ENCODE assay signal across 8 cellular contexts in genomic region chr14:99228760-99229159, GRCh38. TPM values are rescaled to one million over a fixed set of nuclear protein-coding genes. Genes with fewer than 3 reads are reported as not detected.
DNase-seq lines count a peak whose midpoint lies in the region; ATAC-seq and TF ChIP-seq lines count a peak whose summit lies in the region.
"Not testable (repeated sequence)": the region's sequence is repeated elsewhere in the genome, so short reads cannot be mapped to it uniquely, and the experiment has no call there.

No MANE protein-coding gene starts in this region.

- not testable (repeated sequence) for H3K4me3 ChIP-seq in neural progenitor cell

- H3K4me1 Mint-ChIP-seq in CD4-positive, alpha-beta T cell (ENCODE audit: low read depth), result peaks cover 96% of the 10 kb centered on the region
- H3K4me1 Mint-ChIP-seq in T-helper 17 cell (peaks cover 79% of the 10 kb centered on the region), neural progenitor cell (peaks cover 45% of the 10 kb centered on the region), type B pancreatic cell (ENCODE audit: unreplicated experiment) (peaks cover 51% of the 10 kb centered on the region)
- peaks cover 94% of the 10 kb centered on the region for H3K4me1 Mint-ChIP-seq in activated CD8-positive, alpha-beta T cell treated with anti-CD3 and anti-CD28 coated beads for 36 hours (ENCODE audit: low read depth)
- peaks cover 75% of the 10 kb centered on the region for H3K4me1 Mint-ChIP-seq in activated T-helper 17 cell treated with anti-CD3 and anti-CD28 coated beads, Interleukin-2, amount 50 U/mL, for 72 hours
- peaks cover 93% of the 10 kb centered on the region for H3K4me1 Mint-ChIP-seq in activated naive CD8-positive, alpha-beta T cell (ENCODE audit: low read depth)
- H3K4me1 Mint-ChIP-seq in effector memory CD8-positive, alpha-beta T cell (ENCODE audit: low read depth in 2 of 2), result peaks cover 88 to 90% of the 10 kb centered on the region in 2 donors

- not testable (repeated sequence) for DNase-seq in CD4-positive, alpha-beta T cell; T-helper 17 cell; activated CD8-positive, alpha-beta T cell treated with anti-CD3 and anti-CD28 coated beads for 36 hours; effector memory CD8-positive, alpha-beta T cell; neural progenitor cell (ENCODE audit: low spot score); type B pancreatic cell (ENCODE audit: extremely low spot score, unreplicated experiment)

- H3K27ac Mint-ChIP-seq in CD4-positive, alpha-beta T cell, result peak overlapping the region; percentile 95
- H3K27ac Mint-ChIP-seq in T-helper 17 cell, result peak overlapping the region; percentile 100
- H3K27ac Mint-ChIP-seq in activated CD8-positive, alpha-beta T cell treated with anti-CD3 and anti-CD28 coated beads for 36 hours, result peak overlapping the region; percentile 99
- H3K27ac Mint-ChIP-seq in activated T-helper 17 cell treated with anti-CD3 and anti-CD28 coated beads, Interleukin-2, amount 50 U/mL, for 72 hours, result peak overlapping the region; percentile 98
- peak overlapping the region; percentile 92 for H3K27ac Mint-ChIP-seq in activated naive CD8-positive, alpha-beta T cell
- H3K27ac Mint-ChIP-seq in effector memory CD8-positive, alpha-beta T cell, result peak overlapping the region; percentile 99
- H3K27ac Mint-ChIP-seq in neural progenitor cell, type B pancreatic cell: not testable (repeated sequence)

- H3K9me3 Mint-ChIP-seq in CD4-positive, alpha-beta T cell; activated CD8-positive, alpha-beta T cell treated with anti-CD3 and anti-CD28 coated beads for 36 hours; activated T-helper 17 cell treated with anti-CD3 and anti-CD28 coated beads, Interleukin-2, amount 50 U/mL, for 72 hours; activated naive CD8-positive, alpha-beta T cell (ENCODE audit: low read depth); effector memory CD8-positive, alpha-beta T cell; neural progenitor cell; type B pancreatic cell: not testable (repeated sequence)

- not testable (repeated sequence) for H3K36me3 ChIP-seq in neural progenitor cell

- not testable (repeated sequence) for H3K27me3 Mint-ChIP-seq in CD4-positive, alpha-beta T cell; T-helper 17 cell; activated CD8-positive, alpha-beta T cell treated with anti-CD3 and anti-CD28 coated beads for 36 hours; activated T-helper 17 cell treated with anti-CD3 and anti-CD28 coated beads, Interleukin-2, amount 50 U/mL, for 72 hours; activated naive CD8-positive, alpha-beta T cell; effector memory CD8-positive, alpha-beta T cell; type B pancreatic cell
- H3K27me3 Mint-ChIP-seq in neural progenitor cell (ENCODE audit: insufficient read depth, low read depth), result peaks cover 11% of the 10 kb centered on the region

- not testable (repeated sequence) for H2AFZ ChIP-seq in neural progenitor cell (replicated peaks)

- not testable (repeated sequence) for H3F3A ChIP-seq in neural progenitor cell (ENCODE audit: low read depth)

- H3K27me3 ChIP-seq in CD4-positive, alpha-beta T cell (ENCODE audit: control insufficient read depth, insufficient read depth, low read length); neural progenitor cell: not testable (repeated sequence)

- H3K9ac ChIP-seq in neural progenitor cell, result not testable (repeated sequence)

- not testable (repeated sequence) for H3K4me2 ChIP-seq in neural progenitor cell

- H3K36me3 Mint-ChIP-seq in CD4-positive, alpha-beta T cell (ENCODE audit: low read depth), result peaks cover 91% of the 10 kb centered on the region
- H3K36me3 Mint-ChIP-seq in T-helper 17 cell (ENCODE audit: low read depth) (peaks cover 11% of the 10 kb centered on the region), type B pancreatic cell (peaks cover 14% of the 10 kb centered on the region)
- peaks cover 66% of the 10 kb centered on the region for H3K36me3 Mint-ChIP-seq in activated CD8-positive, alpha-beta T cell treated with anti-CD3 and anti-CD28 coated beads for 36 hours (ENCODE audit: low read depth)
- H3K36me3 Mint-ChIP-seq in activated T-helper 17 cell treated with anti-CD3 and anti-CD28 coated beads, Interleukin-2, amount 50 U/mL, for 72 hours (ENCODE audit: low read depth), result peaks cover 93% of the 10 kb centered on the region
- not testable (repeated sequence) for H3K36me3 Mint-ChIP-seq in activated naive CD8-positive, alpha-beta T cell; neural progenitor cell
- H3K36me3 Mint-ChIP-seq in effector memory CD8-positive, alpha-beta T cell (ENCODE audit: insufficient read depth), result peaks cover 97% of the 10 kb centered on the region

- peaks cover 14% of the 10 kb centered on the region for H3K4me1 ChIP-seq in neural progenitor cell

- intact Hi-C loops in CD4-positive, alpha-beta T cell (cut with DNase I, micrococcal nuclease); activated CD8-positive, alpha-beta T cell treated with anti-CD3 and anti-CD28 coated beads for 36 hours (cut with micrococcal nuclease): not testable (repeated sequence)

- not testable (repeated sequence) for ATAC-seq in CD4-positive, alpha-beta T cell (ENCODE audit: poor library complexity); T-helper 17 cell; activated CD8-positive, alpha-beta T cell treated with anti-CD3 and anti-CD28 coated beads for 36 hours; activated T-helper 17 cell treated with anti-CD3 and anti-CD28 coated beads, Interleukin-2, amount 50 U/mL, for 72 hours (replicated peaks); effector memory CD8-positive, alpha-beta T cell (replicated peaks)

- H4K20me1 ChIP-seq in neural progenitor cell (ENCODE audit: low read depth), result not testable (repeated sequence)

- H3K9me3 ChIP-seq in CD4-positive, alpha-beta T cell (ENCODE audit: control insufficient read depth, low read length); T-helper 17 cell (ENCODE audit: control insufficient read depth, low read length, poor library complexity, severe bottlenecking); neural progenitor cell (ENCODE audit: low read depth): not testable (repeated sequence)

- H3K27ac ChIP-seq in CD4-positive, alpha-beta T cell (ENCODE audit: low read depth, low read length), result peak overlapping the region; percentile 97
- H3K27ac ChIP-seq in neural progenitor cell, result not testable (repeated sequence)

- TF ChIP-seq CTCF in CD4-positive, alpha-beta T cell (IDR thresholded peaks at IDR 0.05); activated CD8-positive, alpha-beta T cell treated with anti-CD3 and anti-CD28 coated beads for 36 hours (IDR thresholded peaks at IDR 0.05); neural progenitor cell (IDR thresholded peaks at IDR 0.05); type B pancreatic cell (conservative IDR thresholded peaks at IDR 0.05): not testable (repeated sequence)

- H3K4me3 Mint-ChIP-seq in CD4-positive, alpha-beta T cell, result peak overlapping the region; percentile 90
- H3K4me3 Mint-ChIP-seq in T-helper 17 cell, result peak overlapping the region; percentile 96
- peak overlapping the region; percentile 3 for H3K4me3 Mint-ChIP-seq in activated CD8-positive, alpha-beta T cell treated with anti-CD3 and anti-CD28 coated beads for 36 hours
- peak overlapping the region; percentile 96 for H3K4me3 Mint-ChIP-seq in activated T-helper 17 cell treated with anti-CD3 and anti-CD28 coated beads, Interleukin-2, amount 50 U/mL, for 72 hours
- H3K4me3 Mint-ChIP-seq in activated naive CD8-positive, alpha-beta T cell, result peak overlapping the region; percentile 80
- H3K4me3 Mint-ChIP-seq in effector memory CD8-positive, alpha-beta T cell, result peak overlapping the region; percentile 81 to 99
- H3K4me3 Mint-ChIP-seq in neural progenitor cell, result peak overlapping the region; percentile 14
- peak overlapping the region; percentile 9 for H3K4me3 Mint-ChIP-seq in type B pancreatic cell

- H3K79me2 ChIP-seq in neural progenitor cell (ENCODE audit: low read depth), result not testable (repeated sequence)

- POLR2A ChIA-PET in CD4-positive, alpha-beta T cell (lab: Charles Lee), result interaction anchor here (0.8 to 83.0 kb wide), 3 partner anchors 11 to 1060 kb away, joined by 3 to 4389 read pairs (median 4389); partner anchors contain the start of gene BCL11B
- POLR2A ChIA-PET in activated CD8-positive, alpha-beta T cell treated with anti-CD3 and anti-CD28 coated beads for 36 hours (lab: Charles Lee), result interaction anchor here (1.2 to 23.8 kb wide), 6 partner anchors 12 to 1251 kb away, joined by 3 to 496 read pairs (median 58); partner anchors contain the start of gene BCL11B

- CTCF ChIA-PET in CD4-positive, alpha-beta T cell (lab: Charles Lee), result interaction anchor here (1.0 to 14.7 kb wide), 4 partner anchors 13 to 41 kb away, joined by 4 to 179 read pairs (median 14); no protein-coding TSS in a partner anchor
- CTCF ChIA-PET in activated CD8-positive, alpha-beta T cell treated with anti-CD3 and anti-CD28 coated beads for 36 hours (lab: Charles Lee), result interaction anchor here (0.9 to 17.6 kb wide), 9 partner anchors 10 to 91 kb away, joined by 3 to 189 read pairs (median 11); no protein-coding TSS in a partner anchor

RNA-seq across cellular contexts. Expression of gene BCL11B, which starts 43.2 kb away (rescaled TPM):
- total RNA-seq in CD4-positive, alpha-beta T cell, result 100 to 1,000 TPM; 244 to 254 TPM
- 100 to 1,000 TPM; 167 to 174 TPM for total RNA-seq in T-helper 17 cell
- total RNA-seq in activated CD8-positive, alpha-beta T cell treated with anti-CD3 and anti-CD28 coated beads for 36 hours, result 10 to 100 TPM; 48.5 to 53.0 TPM
- total RNA-seq in activated T-helper 17 cell treated with anti-CD3 and anti-CD28 coated beads, Interleukin-2, amount 50 U/mL, for 72 hours, result 10 to 100 TPM; 51.4 to 52.9 TPM
- total RNA-seq in neural progenitor cell (ENCODE audit: low replicate concordance), result 1.3 and 1.5 TPM in 2 replicates
- total RNA-seq in type B pancreatic cell (ENCODE audit: low replicate concordance), result 11.4 and 32.0 TPM in 2 replicates

Comparison
In these comparisons a context has a peak if more than half of its experiments do, and no peak if none do; other contexts are left out.
1. H3K4me3 Mint-ChIP-seq: peak in every context shown above with its lines; median percentile 96 in T-helper 17 cell; 96 in activated T-helper 17 cell treated with anti-CD3 and anti-CD28 coated beads, Interleukin-2, amount 50 U/mL, for 72 hours; 90 in CD4-positive, alpha-beta T cell; 90 in effector memory CD8-positive, alpha-beta T cell; 80 in activated naive CD8-positive, alpha-beta T cell; 14 in neural progenitor cell; 9 in type B pancreatic cell; 3 in activated CD8-positive, alpha-beta T cell treated with anti-CD3 and anti-CD28 coated beads for 36 hours.